In the genomic region with DNA sequence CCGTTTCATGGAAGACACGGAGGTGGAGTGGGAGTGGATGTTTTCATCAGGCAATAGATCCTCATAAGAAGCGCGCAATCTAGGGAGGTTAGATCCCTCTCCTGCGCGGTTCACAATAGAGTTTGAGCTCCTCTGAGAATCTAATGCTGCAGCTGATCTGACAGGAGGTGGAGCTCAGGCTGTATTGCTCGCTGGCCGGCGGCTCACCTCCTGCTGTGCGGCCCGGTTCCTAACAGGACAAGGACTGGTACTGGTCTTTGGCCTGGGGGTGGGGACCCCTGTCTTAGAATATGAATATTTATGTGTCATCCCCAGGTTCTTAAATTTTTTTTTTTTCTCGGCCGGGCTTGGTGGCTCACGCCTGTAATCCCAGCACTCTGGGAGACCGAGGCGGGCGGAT, we compare ENCODE assay signal across 18 cellular contexts. TPM values are rescaled to one million over a fixed set of nuclear protein-coding genes. Genes with fewer than 3 reads are reported as not detected.
DNase-seq lines count a peak whose midpoint lies in the region; ATAC-seq and TF ChIP-seq lines count a peak whose summit lies in the region.
"Had no signal": no experiment of that assay in that cellular context is flagged by ENCODE, and none has a peak within 500 bp of the region (broad histone marks: within the 10 kb centered on the region; RNA-seq: fewer than 3 reads in every experiment).

No MANE protein-coding gene starts in this region.

- H2AFZ ChIP-seq in neuronal stem cell (ENCODE audit: low read length): no peak overlapping the region

- no peaks in the 10 kb centered on the region for H3K36me3 Mint-ChIP-seq in glutamatergic neuron (ENCODE audit: unreplicated experiment)
- H3K36me3 Mint-ChIP-seq: CD14-positive monocyte had no signal

- DNase-seq in H7: peak; percentile 33
- DNase-seq in WERI-Rb-1: peak; percentile 15
- peak; percentile 23 for DNase-seq in glutamatergic neuron
- no peak for DNase-seq in neuronal stem cell (ENCODE audit: low spot score)
- no peak for DNase-seq in foreskin melanocyte
- no peak for DNase-seq in NCI-H446 treated with DMSO at 0.1 percent for 48 hours (lab: John Stamatoyannopoulos, UW)
- DNase-seq: AML-193; DMS79; KG1; NCI-H1694 treated with DMSO at 0.1 percent for 48 hours; NK-92 treated with Interleukin-12 subunit alpha and Interleukin-12 subunit beta, amount 100 ng/mL, for 24 hours; Peyer's patch; SW 1271 had no signal

- H3K18ac ChIP-seq in neuronal stem cell (ENCODE audit: low read length): peak overlapping the region; percentile 64

- H4K8ac ChIP-seq in neuronal stem cell (ENCODE audit: low read depth, low read length): no peak overlapping the region

- no peaks in the 10 kb centered on the region for H3K9me3 Mint-ChIP-seq in glutamatergic neuron (ENCODE audit: unreplicated experiment)

- H3K14ac ChIP-seq in neuronal stem cell (ENCODE audit: low read length): no peak overlapping the region

- H3K27ac ChIP-seq in WERI-Rb-1 (no peak overlapping the region), neuronal stem cell (replicated peaks; ENCODE audit: low read length) (no peak overlapping the region)
- H3K27ac ChIP-seq: Peyer's patch had no signal

- H3K27me3 ChIP-seq in H7 (ENCODE audit: control insufficient read depth, insufficient read depth, low read length) (peaks cover 48% of the 10 kb centered on the region), WERI-Rb-1 (ENCODE audit: insufficient read depth, low read depth, severe bottlenecking) (no peaks in the 10 kb centered on the region), neuronal stem cell (ENCODE audit: control insufficient read depth in 3 of 3, insufficient read depth in 3 of 3, low read depth in 1 of 3, low read length in 3 of 3) (no peaks in the 10 kb centered on the region)
- H3K27me3 ChIP-seq: Peyer's patch had no signal

- TF ChIP-seq CTCF in WERI-Rb-1 (IDR thresholded peaks at IDR 0.05; ENCODE audit: low read depth, low read length): no peak
- TF ChIP-seq CTCF in glutamatergic neuron (IDR thresholded peaks at IDR 0.05; ENCODE audit: partially characterized antibody, unreplicated experiment): no peak

- no peaks in the 10 kb centered on the region for H3K4me1 Mint-ChIP-seq in glutamatergic neuron (ENCODE audit: low read depth, unreplicated experiment)
- H3K4me1 Mint-ChIP-seq: CD14-positive monocyte had no signal

- H3K27me3 Mint-ChIP-seq in glutamatergic neuron (ENCODE audit: unreplicated experiment): no peaks in the 10 kb centered on the region

- no peak overlapping the region for H3K4me3 ChIP-seq in H7 (ENCODE audit: insufficient read depth, low read depth, low read length)
- peak overlapping the region; percentile 40 for H3K4me3 ChIP-seq in WERI-Rb-1 (ENCODE audit: low read depth, low read length)
- H3K4me3 ChIP-seq in neuronal stem cell (ENCODE audit: low read length in 2 of 2): no peak overlapping the region
- H3K4me3 ChIP-seq: Peyer's patch had no signal

- no peaks in the 10 kb centered on the region for H3K79me1 ChIP-seq in neuronal stem cell (ENCODE audit: low read depth, low read length)

- H3K36me3 ChIP-seq in H7 (replicated peaks; ENCODE audit: control insufficient read depth, insufficient read depth, low read length) (no peaks in the 10 kb centered on the region), WERI-Rb-1 (no peaks in the 10 kb centered on the region), neuronal stem cell (replicated peaks in 1 of 2; ENCODE audit: control insufficient read depth in 2 of 2, insufficient read depth in 2 of 2, low read length in 2 of 2) (no peaks in the 10 kb centered on the region)
- H3K36me3 ChIP-seq: Peyer's patch had no signal

- H3K9me3 ChIP-seq in WERI-Rb-1 (ENCODE audit: severe bottlenecking) (no peaks in the 10 kb centered on the region), neuronal stem cell (replicated peaks in 1 of 2; ENCODE audit: control insufficient read depth in 2 of 2, insufficient read depth in 1 of 2, low read depth in 1 of 2, low read length in 2 of 2) (no peaks in the 10 kb centered on the region)
- H3K9me3 ChIP-seq: Peyer's patch had no signal

- no peak overlapping the region for H3K4me2 ChIP-seq in neuronal stem cell (ENCODE audit: insufficient read depth, low read length, poor library complexity, severe bottlenecking)

- no peak overlapping the region for H3K9ac ChIP-seq in neuronal stem cell (ENCODE audit: low read depth, low read length, poor library complexity)

- H2BK12ac ChIP-seq in neuronal stem cell (ENCODE audit: low read length): no peak overlapping the region

- WGBS in neuronal stem cell (ENCODE audit: extremely low coverage in 2 of 2, insufficient read length in 2 of 2, insufficient replicate concordance in 1 of 2), 2 donors: no CpG with 5 or more reads among the region's 17 CpGs

- no peak overlapping the region for H2BK5ac ChIP-seq in neuronal stem cell (ENCODE audit: low read length)

- H3K4me3 Mint-ChIP-seq in glutamatergic neuron (ENCODE audit: unreplicated experiment): peak overlapping the region; percentile 54
- H3K4me3 Mint-ChIP-seq: CD14-positive monocyte had no signal

- no peak overlapping the region for H4K91ac ChIP-seq in neuronal stem cell (ENCODE audit: low read depth, low read length, poor library complexity)

- peaks cover 0 to 3% of the 10 kb centered on the region in 2 donors for H3K4me1 ChIP-seq in neuronal stem cell (ENCODE audit: control insufficient read depth in 2 of 2, insufficient read depth in 1 of 2, low read depth in 1 of 2, low read length in 2 of 2)
- H3K4me1 ChIP-seq: Peyer's patch had no signal

- ATAC-seq in GM18511 (IDR thresholded peaks at IDR 0.05; ENCODE audit: unreplicated experiment) (no peak), HG02938 (IDR thresholded peaks at IDR 0.05; ENCODE audit: unreplicated experiment) (no peak)
- ATAC-seq: HCT116, HepG2 had no signal

- H2AK5ac ChIP-seq in neuronal stem cell (ENCODE audit: low read depth, low read length): no peak overlapping the region

- no peak overlapping the region for H2BK120ac ChIP-seq in neuronal stem cell (ENCODE audit: low read depth, low read length)

- H2BK15ac ChIP-seq in neuronal stem cell (ENCODE audit: low read length): no peak overlapping the region

- H3K4ac ChIP-seq in neuronal stem cell (ENCODE audit: low read length): no peak overlapping the region

- no peak overlapping the region for H3K27ac Mint-ChIP-seq in glutamatergic neuron (ENCODE audit: unreplicated experiment)
- H3K27ac Mint-ChIP-seq: CD14-positive monocyte had no signal

- H3K23ac ChIP-seq in neuronal stem cell (ENCODE audit: low read depth, low read length, poor library complexity): no peak overlapping the region

RNA-seq across cellular contexts. Expression of gene PRICKLE1, which starts 36.7 kb away (rescaled TPM):
- 14.0 and 24.7 TPM in 2 replicates for total RNA-seq in H7 (2014; rRNA removed; shearing (Covaris generic))
- 6.4 TPM for total RNA-seq in glutamatergic neuron (ENCODE audit: unreplicated experiment)
- 3.9 TPM for polyA plus RNA-seq in neuronal stem cell (2013, experiment 1 of 2)
- 3.9 TPM for polyA plus RNA-seq in neuronal stem cell (2013, experiment 2 of 2)
- total RNA-seq: HepG2 had no signal
- polyA plus RNA-seq: HepG2 had no signal

Comparison
In these comparisons a context has a peak if more than half of its experiments do, and no peak if none do; other contexts are left out.
1. DNase-seq: peak in H7 (single experiment), WERI-Rb-1 (single experiment) and glutamatergic neuron (single experiment); none in neuronal stem cell (single experiment), foreskin melanocyte (single experiment) and NCI-H446 treated with DMSO at 0.1 percent for 48 hours (single experiment).